Comparison of ENCODE assay signal across 19 cellular contexts in genomic region chr14:74816124-74816523, GRCh38. TPM values are rescaled to one million over a fixed set of nuclear protein-coding genes. Genes with fewer than 3 reads are reported as not detected.
DNase-seq lines count a peak whose midpoint lies in the region; FAIRE-seq and TF ChIP-seq lines count a peak whose summit lies in the region.
"Had no signal": no experiment of that assay in that cellular context is flagged by ENCODE, and none has a peak within 500 bp of the region (broad histone marks: within the 10 kb centered on the region; RNA-seq: fewer than 3 reads in every experiment).

No MANE protein-coding gene starts in this region.

- H3K27ac Mint-ChIP-seq in activated T-cell treated with anti-CD3 and anti-CD28 coated beads, Interleukin-2, amount 50 U/mL, for 24 hours: peak overlapping the region; percentile 12
- peak overlapping the region; percentile 22 for H3K27ac Mint-ChIP-seq in endothelial cell (ENCODE audit: unreplicated experiment)
- peak overlapping the region; percentile 31 for H3K27ac Mint-ChIP-seq in progenitor cell of endocrine pancreas
- H3K27ac Mint-ChIP-seq: H9 had no signal

- peak overlapping the region in 1 of 3 donors; percentile 38 for H3K9ac ChIP-seq in skeletal muscle tissue (ENCODE audit: low read depth in 1 of 3, low read length in 3 of 3)

- TF ChIP-seq POLR2A in H54 (IDR thresholded peaks at IDR 0.05; ENCODE audit: low read depth, low read length): no peak

- no peak overlapping the region for H3K4me3 ChIP-seq in skeletal muscle tissue (ENCODE audit: low read length in 3 of 3)
- H3K4me3 ChIP-seq: A549 had no signal

- no peaks in the 10 kb centered on the region for H3K27me3 Mint-ChIP-seq in activated T-cell treated with anti-CD3 and anti-CD28 coated beads, Interleukin-2, amount 50 U/mL, for 24 hours
- no peaks in the 10 kb centered on the region for H3K27me3 Mint-ChIP-seq in endothelial cell (ENCODE audit: unreplicated experiment)
- no peaks in the 10 kb centered on the region for H3K27me3 Mint-ChIP-seq in progenitor cell of endocrine pancreas
- H3K27me3 Mint-ChIP-seq: CD4-positive, alpha-beta memory T cell had no signal

- DNase-seq in activated T-cell treated with anti-CD3 and anti-CD28 coated beads, Interleukin-2, amount 50 U/mL, for 24 hours: no peak
- DNase-seq in activated T-cell treated with anti-CD3 and anti-CD28 coated beads for 4 hours (no peak), endothelial cell (ENCODE audit: low spot score) (no peak), progenitor cell of endocrine pancreas (ENCODE audit: low spot score, unreplicated experiment) (no peak), KG1 (lab: John Stamatoyannopoulos, UW) (no peak), H54 (ENCODE audit: insufficient read length, low spot score) (no peak)
- DNase-seq in activated CD8-positive, alpha-beta memory T cell treated with anti-CD3 and anti-CD28 coated beads for 24 hours: no peak
- DNase-seq: AML-193; Calu3; CD4-positive, alpha-beta memory T cell; DMS79 treated with DMSO at 0.1 percent for 48 hours; GF-D8; GOT3; H9 had no signal

- H3K9me3 ChIP-seq in skeletal muscle tissue (ENCODE audit: control insufficient read depth in 3 of 3, low read length in 3 of 3): no peaks in the 10 kb centered on the region
- H3K9me3 ChIP-seq: A549 had no signal

- no peak for FAIRE-seq in H54 (lab: Jason Lieb, UNC)
- FAIRE-seq: A549 had no signal

- no peaks in the 10 kb centered on the region for H3K9me3 Mint-ChIP-seq in activated T-cell treated with anti-CD3 and anti-CD28 coated beads, Interleukin-2, amount 50 U/mL, for 24 hours
- H3K9me3 Mint-ChIP-seq in endothelial cell (ENCODE audit: unreplicated experiment) (no peaks in the 10 kb centered on the region), progenitor cell of endocrine pancreas (ENCODE audit: low read depth) (no peaks in the 10 kb centered on the region)
- H3K9me3 Mint-ChIP-seq: CD4-positive, alpha-beta memory T cell; H9 had no signal

- H3K27ac ChIP-seq in skeletal muscle tissue (ENCODE audit: low read depth, low read length): peak overlapping the region; percentile 67
- H3K27ac ChIP-seq: 22Rv1, A549, C4-2B had no signal

- no peak overlapping the region for H3K4me3 Mint-ChIP-seq in activated T-cell treated with anti-CD3 and anti-CD28 coated beads, Interleukin-2, amount 50 U/mL, for 24 hours
- H3K4me3 Mint-ChIP-seq in endothelial cell (ENCODE audit: unreplicated experiment) (no peak overlapping the region), progenitor cell of endocrine pancreas (ENCODE audit: low read depth) (no peak overlapping the region)
- H3K4me3 Mint-ChIP-seq: CD4-positive, alpha-beta memory T cell; H9 had no signal

- H3K4me1 Mint-ChIP-seq in activated T-cell treated with anti-CD3 and anti-CD28 coated beads, Interleukin-2, amount 50 U/mL, for 24 hours (ENCODE audit: low read depth): peaks cover 8% of the 10 kb centered on the region
- H3K4me1 Mint-ChIP-seq in endothelial cell (ENCODE audit: unreplicated experiment) (no peaks in the 10 kb centered on the region), progenitor cell of endocrine pancreas (ENCODE audit: low read depth) (peaks cover 15% of the 10 kb centered on the region)
- H3K4me1 Mint-ChIP-seq: H9 had no signal

- no peaks in the 10 kb centered on the region for H3K27me3 ChIP-seq in skeletal muscle tissue (ENCODE audit: control insufficient read depth in 3 of 3, insufficient read depth in 3 of 3, low read length in 3 of 3)

- H3K36me3 Mint-ChIP-seq in activated T-cell treated with anti-CD3 and anti-CD28 coated beads, Interleukin-2, amount 50 U/mL, for 24 hours (ENCODE audit: low read depth): peaks cover 95% of the 10 kb centered on the region
- peaks cover 16% of the 10 kb centered on the region for H3K36me3 Mint-ChIP-seq in endothelial cell (ENCODE audit: low read depth, unreplicated experiment)
- H3K36me3 Mint-ChIP-seq in progenitor cell of endocrine pancreas (ENCODE audit: insufficient read depth): peaks cover 58% of the 10 kb centered on the region

- peaks cover 36 to 56% (median 54%) of the 10 kb centered on the region in 3 donors for H3K36me3 ChIP-seq in skeletal muscle tissue (ENCODE audit: control insufficient read depth in 3 of 3, insufficient read depth in 3 of 3, low read length in 3 of 3)

- no peak for TF ChIP-seq CTCF in endothelial cell (IDR thresholded peaks at IDR 0.05; ENCODE audit: unreplicated experiment)
- TF ChIP-seq CTCF in progenitor cell of endocrine pancreas (IDR thresholded peaks at IDR 0.05; ENCODE audit: unreplicated experiment): no peak

- H3K4me1 ChIP-seq in skeletal muscle tissue (ENCODE audit: control insufficient read depth in 3 of 3, insufficient read depth in 3 of 3, low read length in 3 of 3): no peaks in the 10 kb centered on the region
- H3K4me1 ChIP-seq: A549 had no signal

RNA-seq across cellular contexts. Expression of gene YLPM1, which starts 53.0 kb away (rescaled TPM):
- total RNA-seq in endothelial cell (ENCODE audit: unreplicated experiment) (74.9 TPM), progenitor cell of endocrine pancreas (119 and 128 TPM in 2 replicates), skeletal muscle tissue (49.6 TPM)

RNA-seq across cellular contexts. Expression of gene PROX2, which starts 59.8 kb away (rescaled TPM):
- total RNA-seq in endothelial cell (ENCODE audit: unreplicated experiment) (0.08 TPM), progenitor cell of endocrine pancreas (not detected in 2 replicates), skeletal muscle tissue (not detected)
- total RNA-seq: Calu3; CD4-positive, alpha-beta memory T cell; H9; HT-29 had no signal
